Comparison of ENCODE assay signal across 8 cellular contexts in genomic region chr13:44918323-44919102, GRCh38.
DNase-seq lines count a peak whose midpoint lies in the region; ATAC-seq, FAIRE-seq and TF ChIP-seq lines count a peak whose summit lies in the region.

No MANE protein-coding gene starts in this region.

- FAIRE-seq in GM12891 (lab: Jason Lieb, UNC) (no peak), TTC549 (lab: Jason Lieb, UNC) (peak; percentile 65), small intestine (lab: Jason Lieb, UNC) (no peak)

- peaks cover 0 to 4% (median 2%) of the 10 kb centered on the region in 5 experiments for H3K9me3 Mint-ChIP-seq in brain

- H3K9me3 ChIP-seq in iPS-18c (ENCODE audit: control insufficient read depth, insufficient read depth, low read length) (no peaks in the 10 kb centered on the region), small intestine (ENCODE audit: control insufficient read depth, low read depth) (no peaks in the 10 kb centered on the region)

- H3K4me3 Mint-ChIP-seq in brain, result no peak overlapping the region

- H3K27me3 ChIP-seq in small intestine (ENCODE audit: control insufficient read depth in 2 of 2, insufficient read depth in 2 of 2, low read length in 2 of 2), result no peaks in the 10 kb centered on the region

- WGBS in small intestine, 3 donors, result 10 to 14% (median 12%) methylated on average over 26 of the region's 26 CpGs

- H3K27ac ChIP-seq in small intestine (ENCODE audit: low read depth in 1 of 2, low read length in 1 of 2), result peak overlapping the region; percentile 87 to 98

- no peaks in the 10 kb centered on the region for H3K36me3 Mint-ChIP-seq in brain

- DNase-seq in GM12891 (ENCODE audit: insufficient read length, low spot score) (peak; percentile 46), NCI-H128 (lab: John Stamatoyannopoulos, UW; ENCODE audit: unreplicated experiment) (peak; percentile 87), small intestine (peak; percentile 84), NCI-H2029 (lab: John Stamatoyannopoulos, UW) (no peak)

- H3K36me3 ChIP-seq in small intestine (ENCODE audit: control insufficient read depth in 2 of 2, insufficient read depth in 2 of 2, low read length in 2 of 2), result no peaks in the 10 kb centered on the region

- ATAC-seq in HG02642 (IDR thresholded peaks at IDR 0.05; ENCODE audit: poor library complexity, unreplicated experiment), result peak; percentile 88

- H3K4me3 ChIP-seq in iPS-18c (ENCODE audit: insufficient read depth, low read depth, low read length) (peak overlapping the region; percentile 81), small intestine (ENCODE audit: low read depth in 1 of 2, low read length in 2 of 2) (peak overlapping the region; percentile 42 to 44)

- no peaks in the 10 kb centered on the region for H3K27me3 Mint-ChIP-seq in brain

- no peak for TF ChIP-seq POLR2A in GM12891 (IDR thresholded peaks at IDR 0.05; ENCODE audit: low read depth, low read length)

- H3K4me1 ChIP-seq in small intestine (ENCODE audit: control insufficient read depth in 2 of 2, insufficient read depth in 1 of 2, low read depth in 1 of 2, low read length in 1 of 2), result peaks cover 0 to 4% of the 10 kb centered on the region in 2 donors

- H3K4me1 Mint-ChIP-seq in brain, result peaks cover 22% of the 10 kb centered on the region

- TF ChIP-seq CTCF in brain (conservative IDR thresholded peaks at IDR 0.05), result peak; percentile 64 to 77

- H3K27ac Mint-ChIP-seq in brain, result no peak overlapping the region

TF ChIP-seq in GM12891, 5 proteins besides CTCF, POLR2A, EP300 and RAD21:
- TF ChIP-seq PAX5 (IDR thresholded peaks at IDR 0.05; ENCODE audit: insufficient read depth, low read length, severe bottlenecking) (no peak), POLR2AphosphoS5 (IDR thresholded peaks at IDR 0.05; ENCODE audit: low read depth, low read length) (0 out of 2 replicates have a peak, but pooled peaks have one; percentile 20)
